Comparison of ENCODE assay signal across 11 cellular contexts in the genomic region with DNA sequence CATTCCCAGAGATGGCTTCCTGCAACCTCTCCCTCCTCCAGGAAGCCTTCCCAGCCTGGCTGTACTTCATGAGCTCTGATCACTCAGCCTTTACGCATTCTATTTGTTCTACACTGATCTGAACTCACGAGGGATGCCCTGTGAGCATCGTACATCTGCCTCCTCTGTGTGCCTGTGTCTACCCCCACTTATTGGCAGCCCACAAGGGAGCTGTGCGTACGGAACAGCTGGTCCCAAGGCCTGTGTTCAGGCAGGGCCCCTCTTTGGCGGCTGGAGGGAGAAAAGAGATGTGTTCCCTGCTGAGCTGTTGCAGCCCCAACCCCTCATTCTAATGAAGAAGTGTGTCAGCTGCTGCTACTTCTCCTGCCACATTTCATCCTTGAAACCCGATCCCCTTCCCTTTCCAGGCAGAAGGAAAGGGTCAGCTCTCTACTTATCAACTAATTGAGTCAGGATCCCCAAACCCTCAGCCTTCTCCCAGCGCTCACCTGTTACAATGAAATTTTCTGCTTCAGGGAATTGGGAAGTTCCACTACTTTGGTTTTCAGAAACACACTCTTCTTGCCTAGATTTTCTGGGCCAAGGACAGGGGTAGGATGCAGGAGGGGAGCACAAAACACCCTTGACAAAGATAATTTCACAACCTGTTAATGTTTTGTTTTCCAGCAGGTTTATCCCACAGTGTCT. TPM values are rescaled to one million over a fixed set of nuclear protein-coding genes. Genes with fewer than 3 reads are reported as not detected.
DNase-seq lines count a peak whose midpoint lies in the region; ATAC-seq, FAIRE-seq and TF ChIP-seq lines count a peak whose summit lies in the region.
"Had no signal": no experiment of that assay in that cellular context is flagged by ENCODE, and none has a peak within 500 bp of the region (broad histone marks: within the 10 kb centered on the region; RNA-seq: fewer than 3 reads in every experiment).

No MANE protein-coding gene starts in this region.

- peaks cover 34% of the 10 kb centered on the region for H3K4me1 Mint-ChIP-seq in glutamatergic neuron (ENCODE audit: low read depth, unreplicated experiment)

- no peak overlapping the region for H3K4me3 Mint-ChIP-seq in glutamatergic neuron (ENCODE audit: unreplicated experiment)

- no peaks in the 10 kb centered on the region for H3K9me3 ChIP-seq in cardiac muscle cell (ENCODE audit: low read depth)

- no peaks in the 10 kb centered on the region for H3K27me3 ChIP-seq in cardiac muscle cell
- H3K27me3 ChIP-seq: brain microvascular endothelial cell had no signal

- DNase-seq in cardiac muscle cell (ENCODE audit: low read depth in 1 of 2, low spot score in 1 of 2) (peak in 1 of 2 donors; percentile 78), Right ventricle myocardium superior (no peak), NCI-H524 (lab: John Stamatoyannopoulos, UW) (peak; percentile 97 to 99), glutamatergic neuron (peak; percentile 88), superior temporal gyrus (ENCODE audit: extremely low spot score) (peak; percentile 67), COLO829 (ENCODE audit: low spot score) (no peak), frontal cortex (ENCODE audit: low spot score in 2 of 2) (no peak)
- DNase-seq in stimulated activated CD4-positive, alpha-beta T cell treated with anti-CD3 and anti-CD28 coated beads, Interleukin-15, amount 100 ng/mL, for 24 hours: no peak
- DNase-seq: brain microvascular endothelial cell; NCI-H226; stimulated activated naive CD4-positive, alpha-beta T cell treated with Interleukin-2 at 50 U/mL for 16 hours had no signal

- no peak for FAIRE-seq in frontal cortex (lab: Jason Lieb, UNC)

- TF ChIP-seq CTCF in cardiac muscle cell (IDR thresholded peaks at IDR 0.05; ENCODE audit: low read depth, low read length): no peak
- TF ChIP-seq CTCF in glutamatergic neuron (IDR thresholded peaks at IDR 0.05; ENCODE audit: partially characterized antibody, unreplicated experiment): no peak

- H3K36me3 Mint-ChIP-seq in glutamatergic neuron (ENCODE audit: unreplicated experiment): peaks cover 14% of the 10 kb centered on the region

- H3K27ac ChIP-seq in cardiac muscle cell: peak overlapping the region; percentile 72
- H3K27ac ChIP-seq: brain microvascular endothelial cell had no signal

- H3K4me1 ChIP-seq in cardiac muscle cell (ENCODE audit: low read depth): peaks cover 23% of the 10 kb centered on the region

- no peak for ATAC-seq in Right ventricle myocardium superior (ENCODE audit: poor library complexity)

- intact Hi-C loops in Right ventricle myocardium superior (cut with DNase I): no loop called here

- no peak overlapping the region for H3K4me3 ChIP-seq in cardiac muscle cell

- H3K36me3 ChIP-seq in cardiac muscle cell: no peaks in the 10 kb centered on the region
- H3K36me3 ChIP-seq: brain microvascular endothelial cell had no signal

- H3K9me3 Mint-ChIP-seq in glutamatergic neuron (ENCODE audit: unreplicated experiment): peaks cover 34% of the 10 kb centered on the region

- H3K27me3 Mint-ChIP-seq in glutamatergic neuron (ENCODE audit: unreplicated experiment): peaks cover 38% of the 10 kb centered on the region

- H3K27ac Mint-ChIP-seq in glutamatergic neuron (ENCODE audit: unreplicated experiment): no peak overlapping the region

RNA-seq across cellular contexts. Expression of a gene that starts 3.2 kb away (rescaled TPM):
- total RNA-seq in cardiac muscle cell (7.5 and 11.1 TPM in 2 replicates), Right ventricle myocardium superior (28.4 TPM), glutamatergic neuron (ENCODE audit: unreplicated experiment) (112 TPM), frontal cortex (4.5 TPM)
- polyA plus RNA-seq in cardiac muscle cell: 4.5 and 7.2 TPM in 2 replicates

RNA-seq across cellular contexts. Expression of a gene that starts 19.7 kb away (rescaled TPM):
- total RNA-seq in cardiac muscle cell (34.0 TPM in 2 replicates), Right ventricle myocardium superior (5.8 TPM), glutamatergic neuron (ENCODE audit: unreplicated experiment) (17.3 TPM), frontal cortex (26.1 TPM)
- polyA plus RNA-seq in cardiac muscle cell: 11.5 and 14.9 TPM in 2 replicates

Comparison
In these comparisons a context has a peak if more than half of its experiments do, and no peak if none do; other contexts are left out.
1. DNase-seq: peak in NCI-H524 (2 of 2), glutamatergic neuron (single experiment) and superior temporal gyrus (single experiment); none in Right ventricle myocardium superior (single experiment), COLO829 (single experiment), frontal cortex (0 of 2) and stimulated activated CD4-positive, alpha-beta T cell treated with anti-CD3 and anti-CD28 coated beads, Interleukin-15, amount 100 ng/mL, for 24 hours (single experiment).